In genomic region chr19:45952691-45953505, GRCh38 we compare ENCODE assay signal across 8 cellular contexts. TPM values are rescaled to one million over a fixed set of nuclear protein-coding genes. Genes with fewer than 3 reads are reported as not detected.
DNase-seq lines count a peak whose midpoint lies in the region; ATAC-seq, FAIRE-seq and TF ChIP-seq lines count a peak whose summit lies in the region.

No MANE protein-coding gene starts in this region.

- 2% methylated on average over 42 of the region's 43 CpGs; no CpG with 5 or more reads in 1 of the 2 experiments for WGBS in H1 (ENCODE audit: extremely low coverage in 1 of 2, insufficient coverage in 1 of 2, insufficient read length in 1 of 2, insufficient replicate concordance in 2 of 2, low coverage in 1 of 2, low lambda C conversion rate in 2 of 2, missing lambda C conversion rate in 1 of 2), 2 experiments

- no peaks in the 10 kb centered on the region for H3K9me3 ChIP-seq in CD4-positive, alpha-beta T cell (ENCODE audit: control insufficient read depth, low read length)
- H3K9me3 ChIP-seq in WERI-Rb-1 (ENCODE audit: severe bottlenecking) = peaks cover 4% of the 10 kb centered on the region
- no peaks in the 10 kb centered on the region for H3K9me3 ChIP-seq in H1 (ENCODE audit: insufficient read depth in 2 of 2, low read depth in 1 of 2, low read length in 1 of 2)
- H3K9me3 ChIP-seq in naive thymus-derived CD4-positive, alpha-beta T cell (ENCODE audit: control insufficient read depth in 2 of 3, low read length in 3 of 3) = no peaks in the 10 kb centered on the region

- peak overlapping the region; percentile 68 for H2BK5ac ChIP-seq in H1 (ENCODE audit: low read depth, low read length)

- H4K5ac ChIP-seq in H1 (ENCODE audit: insufficient read length, low read depth, low read length) = peak overlapping the region; percentile 46

- peak overlapping the region; percentile 87 to 94 for H3K4me2 ChIP-seq in H1 (ENCODE audit: insufficient read depth in 1 of 2, low read depth in 2 of 2, low read length in 2 of 2)

- POLR2A ChIA-PET in CD4-positive, alpha-beta T cell (lab: Charles Lee) = interaction anchor here (0.7 kb wide), 1 partner anchor 160 kb away, joined by 3 read pairs; no protein-coding TSS in a partner anchor
- POLR2A ChIA-PET in H1 (lab: Charles Lee; ENCODE audit: partially characterized antibody) = interaction anchor here (0.6 to 3.5 kb wide), 12 partner anchors 8 to 160 kb away, joined by 3 to 18 read pairs (median 3); partner anchors contain the start of genes DMWD, MYPOP and NOVA2
- POLR2A ChIA-PET in naive thymus-derived CD4-positive, alpha-beta T cell (lab: Charles Lee) = no interaction called here

- H2BK120ac ChIP-seq in H1 (replicated peaks; ENCODE audit: low read depth, low read length) = no peak overlapping the region

- TF ChIP-seq EP300 in H1 (IDR thresholded peaks at IDR 0.05; ENCODE audit: borderline replicate concordance in 1 of 2, low read depth in 2 of 2, low read length in 2 of 2) = peak in 1 of 2 experiments; percentile 2; a peak in 1 of 3 replicates

- H2BK20ac ChIP-seq in H1 (ENCODE audit: low read length) = no peak overlapping the region

- H4K20me1 ChIP-seq in H1 (replicated peaks in 1 of 2; ENCODE audit: control insufficient read depth in 1 of 2, insufficient read depth in 2 of 2, low read length in 2 of 2) = peaks cover 0 to 2% of the 10 kb centered on the region in 2 experiments

- no peak overlapping the region for H3K23ac ChIP-seq in H1 (ENCODE audit: insufficient read length)

- peaks cover 57% of the 10 kb centered on the region for H3K27me3 Mint-ChIP-seq in CD4-positive, alpha-beta T cell
- peaks cover 18 to 46% (median 40%) of the 10 kb centered on the region in 5 donors for H3K27me3 Mint-ChIP-seq in naive thymus-derived CD4-positive, alpha-beta T cell

- no peaks in the 10 kb centered on the region for H3K79me1 ChIP-seq in H1 (ENCODE audit: low read depth, low read length)

- H3K14ac ChIP-seq in H1 (ENCODE audit: insufficient read length) = no peak overlapping the region

- H3K4me3 Mint-ChIP-seq in CD4-positive, alpha-beta T cell = peak overlapping the region; percentile 48
- H3K4me3 Mint-ChIP-seq in naive thymus-derived CD4-positive, alpha-beta T cell = peak overlapping the region; percentile 61 to 77 (median 71)

- CTCF ChIA-PET in CD4-positive, alpha-beta T cell (lab: Charles Lee) = no interaction called here
- CTCF ChIA-PET in H1 (lab: Charles Lee; ENCODE audit: partially characterized antibody) = interaction anchor here (0.6 to 2.2 kb wide), 8 partner anchors 9 to 393 kb away, joined by 3 to 7 read pairs (median 4); partner anchors contain the start of gene CCDC61
- CTCF ChIA-PET in naive thymus-derived CD4-positive, alpha-beta T cell (lab: Charles Lee) = no interaction called here

- TF ChIP-seq RAD21 in H1 (IDR thresholded peaks at IDR 0.05 in 1 of 2, conservative IDR thresholded peaks at IDR 0.05 in 1 of 2; ENCODE audit: low read depth in 2 of 2, low read length in 2 of 2) = peak in 1 of 2 experiments; percentile 14; a peak in 1 of 4 replicates

- H3K4me1 ChIP-seq in H1 (replicated peaks in 1 of 4; ENCODE audit: control insufficient read depth in 3 of 4, insufficient read depth in 4 of 4, low read length in 3 of 4) = peaks cover 0 to 3% (median 0%) of the 10 kb centered on the region in 4 experiments; a peak in 3 of 7 replicates
- H3K4me1 ChIP-seq in naive thymus-derived CD4-positive, alpha-beta T cell (ENCODE audit: control insufficient read depth in 2 of 2, insufficient read depth in 2 of 2, low read length in 2 of 2) = peaks cover 0 to 8% of the 10 kb centered on the region in 2 donors

- H3K4me3 ChIP-seq in WERI-Rb-1 (ENCODE audit: low read depth, low read length) (peak overlapping the region; percentile 84), H1 (ENCODE audit: extremely low read depth in 1 of 4, insufficient read depth in 2 of 4, low read depth in 3 of 4, low read length in 4 of 4) (peak overlapping the region; percentile 55 to 75 (median 71))
- peak overlapping the region; percentile 53 for H3K4me3 ChIP-seq in naive thymus-derived CD4-positive, alpha-beta T cell (ENCODE audit: low read length)

- no peaks in the 10 kb centered on the region for H3K79me2 ChIP-seq in H1 (ENCODE audit: control insufficient read depth in 1 of 2, insufficient read depth in 2 of 2, low read length in 2 of 2)

- no peaks in the 10 kb centered on the region for H3K36me3 Mint-ChIP-seq in CD4-positive, alpha-beta T cell (ENCODE audit: low read depth)
- peaks cover 0 to 7% (median 0%) of the 10 kb centered on the region in 5 donors for H3K36me3 Mint-ChIP-seq in naive thymus-derived CD4-positive, alpha-beta T cell

- H4K8ac ChIP-seq in H1 (ENCODE audit: extremely low read depth, insufficient read depth, low read length) = no peak overlapping the region

- H3K27me3 ChIP-seq in CD4-positive, alpha-beta T cell (ENCODE audit: control insufficient read depth, insufficient read depth, low read length) = peaks cover 27% of the 10 kb centered on the region
- H3K27me3 ChIP-seq in WERI-Rb-1 (ENCODE audit: insufficient read depth, low read depth, severe bottlenecking) (no peaks in the 10 kb centered on the region), H1 (replicated peaks in 1 of 4; ENCODE audit: control insufficient read depth in 3 of 4, extremely low read depth in 1 of 4, insufficient read depth in 3 of 4, low read length in 3 of 4) (no peaks in the 10 kb centered on the region)
- H3K27me3 ChIP-seq in naive thymus-derived CD4-positive, alpha-beta T cell (ENCODE audit: control insufficient read depth in 2 of 2, insufficient read depth in 2 of 2, low read length in 2 of 2) = peaks cover 4 to 7% of the 10 kb centered on the region in 2 donors

- H3K56ac ChIP-seq in H1 (replicated peaks; ENCODE audit: insufficient read length, low read depth, low read length) = no peak overlapping the region

- H3K23me2 ChIP-seq in H1 (ENCODE audit: low read depth, low read length) = peaks cover 6% of the 10 kb centered on the region

- no peak overlapping the region; the same call in 1 of the 2 replicates for H2BK12ac ChIP-seq in H1 (ENCODE audit: low read depth, low read length)

- no peak overlapping the region for H2AK5ac ChIP-seq in H1 (ENCODE audit: low read depth, low read length)

- no peak overlapping the region for H3K27ac ChIP-seq in CD4-positive, alpha-beta T cell (ENCODE audit: low read depth, low read length)
- H3K27ac ChIP-seq in WERI-Rb-1 = peak overlapping the region; percentile 96
- H3K27ac ChIP-seq in H1 (ENCODE audit: low read depth, low read length) = peak overlapping the region; percentile 53
- H3K27ac ChIP-seq in naive thymus-derived CD4-positive, alpha-beta T cell (ENCODE audit: low read depth, low read length) = no peak overlapping the region

- peaks cover 4% of the 10 kb centered on the region for H3K4me1 Mint-ChIP-seq in CD4-positive, alpha-beta T cell (ENCODE audit: low read depth)
- H3K4me1 Mint-ChIP-seq in naive thymus-derived CD4-positive, alpha-beta T cell = peaks cover 4 to 18% (median 7%) of the 10 kb centered on the region in 7 donors

- H3K9ac ChIP-seq in H1 (replicated peaks in 1 of 4; ENCODE audit: extremely low read depth in 1 of 4, low read depth in 3 of 4, low read length in 3 of 4) = 0 out of 7 replicates have a peak overlapping the region, but pooled peaks of 2 of the 4 experiments have one; percentile 3 to 34

- peaks cover 3% of the 10 kb centered on the region for H3K9me3 Mint-ChIP-seq in CD4-positive, alpha-beta T cell
- H3K9me3 Mint-ChIP-seq in naive thymus-derived CD4-positive, alpha-beta T cell = peaks cover 0 to 8% (median 4%) of the 10 kb centered on the region in 11 donors

- H4K91ac ChIP-seq in H1 (replicated peaks; ENCODE audit: insufficient read length, low read length) = no peak overlapping the region

- peak; percentile 65 for FAIRE-seq in H1 (lab: Jason Lieb, UNC)

- no peak overlapping the region for H2BK15ac ChIP-seq in H1 (ENCODE audit: low read length)

- peak in 9 of 10 experiments; percentile 15 to 53 (median 27) for DNase-seq in CD4-positive, alpha-beta T cell
- peak; percentile 78 for DNase-seq in HuH-7.5 (ENCODE audit: low spot score)
- peak; percentile 97 for DNase-seq in WERI-Rb-1
- DNase-seq in H1 (ENCODE audit: low read depth in 1 of 2, low spot score in 2 of 2) = peak; percentile 81 to 96
- DNase-seq in naive thymus-derived CD4-positive, alpha-beta T cell = peak in 7 of 9 donors; percentile 4 to 65 (median 40)
- no peak for DNase-seq in NCI-H1694 (lab: John Stamatoyannopoulos, UW)
- no peak for DNase-seq in NCI-H2196 (lab: John Stamatoyannopoulos, UW; ENCODE audit: unreplicated experiment)

- no peak for TF ChIP-seq CTCF in CD4-positive, alpha-beta T cell (IDR thresholded peaks at IDR 0.05)
- TF ChIP-seq CTCF in WERI-Rb-1 (IDR thresholded peaks at IDR 0.05; ENCODE audit: low read depth, low read length) (no peak), H1 (IDR thresholded peaks at IDR 0.05; ENCODE audit: control extremely low read depth in 1 of 3, insufficient read depth in 1 of 3, low read depth in 1 of 3, low read length in 3 of 3) (no peak)

- no peak overlapping the region; the same call in 1 of the 2 replicates for H3K18ac ChIP-seq in H1 (ENCODE audit: extremely low read depth, low read length)

- intact Hi-C loops in CD4-positive, alpha-beta T cell (cut with DNase I, micrococcal nuclease) = no loop called here
- intact Hi-C loops in naive thymus-derived CD4-positive, alpha-beta T cell (cut with micrococcal nuclease) = no loop called here

- H3K36me3 ChIP-seq in WERI-Rb-1 (peaks cover 19% of the 10 kb centered on the region), H1 (ENCODE audit: control insufficient read depth in 2 of 4, insufficient read depth in 4 of 4, low read length in 3 of 4) (no peaks in the 10 kb centered on the region)
- no peaks in the 10 kb centered on the region for H3K36me3 ChIP-seq in naive thymus-derived CD4-positive, alpha-beta T cell (ENCODE audit: control insufficient read depth in 2 of 3, insufficient read depth in 3 of 3, low read length in 3 of 3)

- H3K27ac Mint-ChIP-seq in CD4-positive, alpha-beta T cell = no peak overlapping the region
- H3K27ac Mint-ChIP-seq in naive thymus-derived CD4-positive, alpha-beta T cell = peak overlapping the region in 4 of 9 donors; percentile 9 to 52 (median 44)

- no peak overlapping the region for H3K4ac ChIP-seq in H1 (replicated peaks; ENCODE audit: insufficient read length, low read depth, low read length)

- TF ChIP-seq POLR2A in H1 (IDR thresholded peaks at IDR 0.05; ENCODE audit: control extremely low read depth in 1 of 2, low read depth in 2 of 2, low read length in 2 of 2) = peak in 1 of 2 experiments; percentile 56; a peak in 2 of 3 replicates

- H2AFZ ChIP-seq in H1 (ENCODE audit: low read length) = peak overlapping the region; percentile 93; the same call in 1 of the 2 replicates

- peak; percentile 52 for ATAC-seq in CD4-positive, alpha-beta T cell (ENCODE audit: poor library complexity)
- ATAC-seq in naive thymus-derived CD4-positive, alpha-beta T cell = peak; percentile 41
- ATAC-seq in GM19023 (IDR thresholded peaks at IDR 0.05; ENCODE audit: unreplicated experiment) = no peak

RNA-seq across cellular contexts. Expression of gene NOVA2, which starts 20.8 kb away (rescaled TPM):
- total RNA-seq in CD4-positive, alpha-beta T cell = not detected
- total RNA-seq in H1 (2021; fragmentation: NEBNext Ultra II Directional; extraction: Animal tissue kit (Norgen Biotek cat#: 25700)) = 22.7 and 24.6 TPM in 2 replicates
- polyA plus RNA-seq in H1 (2011; rRNA removed) = 3.2 and 4.5 TPM in 2 replicates
- polyA plus RNA-seq in H1 (2011; cell fraction: cytosol; rRNA removed) = 2.7 TPM
- 4.4 TPM for polyA plus RNA-seq in H1 (2011; cell fraction: nucleus; rRNA removed)
- polyA plus RNA-seq in H1 (2012, experiment 1 of 2) = 11.1 to 12.7 TPM (median 11.8 TPM) in 4 replicates
- 10.4 TPM for polyA plus RNA-seq in H1 (2012, experiment 2 of 2)
- 8.0 TPM for polyA plus RNA-seq in H1 (2013, experiment 1 of 2)
- 7.7 TPM for polyA plus RNA-seq in H1 (2013, experiment 2 of 2)
- polyA minus RNA-seq in H1 (2011; rRNA and poly(A)+ RNA removed) = 6.2 and 7.1 TPM in 2 replicates
- polyA minus RNA-seq in H1 (2011; cell fraction: cytosol; rRNA and poly(A)+ RNA removed) = 10.1 TPM
- polyA minus RNA-seq in H1 (2011; cell fraction: nucleus; rRNA and poly(A)+ RNA removed) = 4.7 TPM
- total RNA-seq in naive thymus-derived CD4-positive, alpha-beta T cell = under 1 TPM in 1 of 5 experiments, not detected in 4; 0.19 TPM
- not detected for polyA plus RNA-seq in naive thymus-derived CD4-positive, alpha-beta T cell

RNA-seq across cellular contexts. Expression of gene NANOS2, which starts 38.3 kb away (rescaled TPM):
- total RNA-seq in CD4-positive, alpha-beta T cell = not detected
- not detected in 2 replicates for total RNA-seq in H1 (2021; fragmentation: NEBNext Ultra II Directional; extraction: Animal tissue kit (Norgen Biotek cat#: 25700))
- polyA plus RNA-seq in H1 (2011; rRNA removed) = 0.20 and 0.24 TPM in 2 replicates
- polyA plus RNA-seq in H1 (2011; cell fraction: cytosol; rRNA removed) = 0.09 TPM
- 0.56 TPM for polyA plus RNA-seq in H1 (2011; cell fraction: nucleus; rRNA removed)
- 0.13 to 0.17 TPM in 2 of 4 replicates, not detected in the others for polyA plus RNA-seq in H1 (2012, experiment 1 of 2)
- not detected for polyA plus RNA-seq in H1 (2012, experiment 2 of 2)
- polyA plus RNA-seq in H1 (2013, experiment 1 of 2) = 0.10 TPM
- 0.06 TPM for polyA plus RNA-seq in H1 (2013, experiment 2 of 2)
- not detected in 2 replicates for polyA minus RNA-seq in H1 (2011; rRNA and poly(A)+ RNA removed)
- not detected for polyA minus RNA-seq in H1 (2011; cell fraction: cytosol; rRNA and poly(A)+ RNA removed)
- polyA minus RNA-seq in H1 (2011; cell fraction: nucleus; rRNA and poly(A)+ RNA removed) = not detected
- not detected for total RNA-seq in naive thymus-derived CD4-positive, alpha-beta T cell
- not detected for polyA plus RNA-seq in naive thymus-derived CD4-positive, alpha-beta T cell

RNA-seq across cellular contexts. Expression of gene CCDC61, which starts 42.4 kb away (rescaled TPM):
- 1 to 10 TPM; 4.9 to 6.6 TPM for total RNA-seq in CD4-positive, alpha-beta T cell
- 16.1 and 17.4 TPM in 2 replicates for total RNA-seq in H1 (2021; fragmentation: NEBNext Ultra II Directional; extraction: Animal tissue kit (Norgen Biotek cat#: 25700))
- 7.8 and 11.5 TPM in 2 replicates for polyA plus RNA-seq in H1 (2011; rRNA removed)
- 10.1 TPM for polyA plus RNA-seq in H1 (2011; cell fraction: cytosol; rRNA removed)
- polyA plus RNA-seq in H1 (2011; cell fraction: nucleus; rRNA removed) = 28.3 TPM
- 8.6 to 11.4 TPM (median 10.5 TPM) in 4 replicates for polyA plus RNA-seq in H1 (2012, experiment 1 of 2)
- polyA plus RNA-seq in H1 (2012, experiment 2 of 2) = 7.5 TPM
- 7.2 TPM for polyA plus RNA-seq in H1 (2013, experiment 1 of 2)
- polyA plus RNA-seq in H1 (2013, experiment 2 of 2) = 7.1 TPM
- polyA minus RNA-seq in H1 (2011; rRNA and poly(A)+ RNA removed) = 4.9 and 6.1 TPM in 2 replicates
- 11.1 TPM for polyA minus RNA-seq in H1 (2011; cell fraction: cytosol; rRNA and poly(A)+ RNA removed)
- polyA minus RNA-seq in H1 (2011; cell fraction: nucleus; rRNA and poly(A)+ RNA removed) = 36.0 TPM
- 10 to 100 TPM; 15.5 to 35.8 (median 25.3) TPM for total RNA-seq in naive thymus-derived CD4-positive, alpha-beta T cell
- 10 to 100 TPM; 10.1 to 12.9 TPM for polyA plus RNA-seq in naive thymus-derived CD4-positive, alpha-beta T cell

RNA-seq across cellular contexts. Expression of gene MYPOP, which starts 50.5 kb away (rescaled TPM):
- total RNA-seq in CD4-positive, alpha-beta T cell = 1 to 10 TPM; 4.1 to 4.7 TPM
- 11.1 and 12.6 TPM in 2 replicates for total RNA-seq in H1 (2021; fragmentation: NEBNext Ultra II Directional; extraction: Animal tissue kit (Norgen Biotek cat#: 25700))
- polyA plus RNA-seq in H1 (2011; rRNA removed) = 3.2 and 5.8 TPM in 2 replicates
- polyA plus RNA-seq in H1 (2011; cell fraction: cytosol; rRNA removed) = 2.2 TPM
- polyA plus RNA-seq in H1 (2011; cell fraction: nucleus; rRNA removed) = 6.4 TPM
- polyA plus RNA-seq in H1 (2012, experiment 1 of 2) = 7.3 to 9.2 TPM (median 8.6 TPM) in 4 replicates
- polyA plus RNA-seq in H1 (2012, experiment 2 of 2) = 5.3 TPM
- polyA plus RNA-seq in H1 (2013, experiment 1 of 2) = 10.5 TPM
- 10.1 TPM for polyA plus RNA-seq in H1 (2013, experiment 2 of 2)
- polyA minus RNA-seq in H1 (2011; rRNA and poly(A)+ RNA removed) = 0.54 and 0.79 TPM in 2 replicates
- polyA minus RNA-seq in H1 (2011; cell fraction: cytosol; rRNA and poly(A)+ RNA removed) = 2.7 TPM
- 1.6 TPM for polyA minus RNA-seq in H1 (2011; cell fraction: nucleus; rRNA and poly(A)+ RNA removed)
- 10 to 100 TPM in 3 of 5 experiments, 1 to 10 TPM in 2; 7.0 to 14.5 (median 11.2) TPM for total RNA-seq in naive thymus-derived CD4-positive, alpha-beta T cell
- polyA plus RNA-seq in naive thymus-derived CD4-positive, alpha-beta T cell = under 1 TPM; 0.15 to 0.40 TPM

Comparison
In these comparisons a context has a peak if more than half of its experiments do, and no peak if none do; other contexts are left out.
1. DNase-seq: peak in CD4-positive, alpha-beta T cell (9 of 10), HuH-7.5 (single experiment), WERI-Rb-1 (single experiment), H1 (2 of 2) and naive thymus-derived CD4-positive, alpha-beta T cell (7 of 9); none in NCI-H1694 (single experiment) and NCI-H2196 (single experiment).
2. H3K27ac ChIP-seq: peak in WERI-Rb-1 (single experiment) and H1 (single experiment); none in CD4-positive, alpha-beta T cell (single experiment) and naive thymus-derived CD4-positive, alpha-beta T cell (single experiment).
3. RNA of gene NOVA2, which starts 20.8 kb away (total RNA-seq): 22.7 to 24.6 TPM in H1; not detected in CD4-positive, alpha-beta T cell and 0.19 TPM in naive thymus-derived CD4-positive, alpha-beta T cell; every median in the first group is over 10 times any median in the second.
4. Peak in every context shown above with its lines, with median percentiles within 50 percentile points of each other: H3K4me3 ChIP-seq.